In genomic region chr5:68673451-68674180, GRCh38 we compare ENCODE assay signal across 20 cellular contexts.
DNase-seq lines count a peak whose midpoint lies in the region; ATAC-seq and TF ChIP-seq lines count a peak whose summit lies in the region.
"Had no signal": no experiment of that assay in that cellular context is flagged by ENCODE, and none has a peak within 500 bp of the region (broad histone marks: within the 10 kb centered on the region; RNA-seq: fewer than 3 reads in every experiment).

No MANE protein-coding gene starts in this region.

- H3K27me3 ChIP-seq in SK-N-SH (ENCODE audit: insufficient read depth) (no peaks in the 10 kb centered on the region), muscle layer of duodenum (ENCODE audit: low read depth, low read length) (no peaks in the 10 kb centered on the region), upper lobe of right lung (no peaks in the 10 kb centered on the region)
- H3K27me3 ChIP-seq: esophagus squamous epithelium, MG63, tibial nerve had no signal

- no peak overlapping the region for H3K9ac ChIP-seq in SK-N-SH

- no peaks in the 10 kb centered on the region for H3K4me1 Mint-ChIP-seq in activated CD4-positive, alpha-beta memory T cell treated with anti-CD3 and anti-CD28 coated beads, Interleukin-2, amount 10 ng/mL, durations not matched to agents 7 days and 5 days

- intact Hi-C loops in upper lobe of right lung (cut with DNase I): no loop called here

- no peaks in the 10 kb centered on the region for H3K79me2 ChIP-seq in SK-N-SH (ENCODE audit: insufficient read depth)

- no peak overlapping the region for H3K27ac Mint-ChIP-seq in activated CD4-positive, alpha-beta memory T cell treated with anti-CD3 and anti-CD28 coated beads, Interleukin-2, amount 10 ng/mL, durations not matched to agents 7 days and 5 days
- H3K27ac Mint-ChIP-seq: activated T-helper 2 cell treated with anti-CD3 and anti-CD28 coated beads, Interferon-gamma antibody, Interleukin-2, Interleukin-4, amounts not matched to agents 10 μg/mL and 5 μg/mL and 100 μg/mL, durations not matched to agents 14 hours and 24 hours and 36 hours; natural killer cell treated with Interleukin-12 subunit alpha and Interleukin-12 subunit beta and Interleukin-15 and Interleukin-18, amount 100 ng/mL, for 72 hours had no signal

- H3K4me2 ChIP-seq in SK-N-SH: no peak overlapping the region

- H3K4me3 Mint-ChIP-seq in activated CD4-positive, alpha-beta memory T cell treated with anti-CD3 and anti-CD28 coated beads, Interleukin-2, amount 10 ng/mL, durations not matched to agents 7 days and 5 days: no peak overlapping the region
- H3K4me3 Mint-ChIP-seq: natural killer cell treated with Interleukin-12 subunit alpha and Interleukin-12 subunit beta and Interleukin-15 and Interleukin-18, amount 100 ng/mL, for 72 hours had no signal

- no peak overlapping the region; a peak in 1 of 4 replicates for H3K27ac ChIP-seq in SK-N-SH (ENCODE audit: low read depth in 2 of 2, low read length in 1 of 2)
- H3K27ac ChIP-seq in muscle layer of duodenum (ENCODE audit: low read length): no peak overlapping the region
- H3K27ac ChIP-seq in upper lobe of right lung: no peak overlapping the region
- H3K27ac ChIP-seq: C4-2B, tibial nerve had no signal

- no peak overlapping the region for H2AFZ ChIP-seq in SK-N-SH (ENCODE audit: low read depth)

- no peaks in the 10 kb centered on the region for H3K9me3 ChIP-seq in SK-N-SH
- no peaks in the 10 kb centered on the region for H3K9me3 ChIP-seq in muscle layer of duodenum (ENCODE audit: control insufficient read depth in 1 of 2, low read length in 2 of 2)
- H3K9me3 ChIP-seq in upper lobe of right lung: no peaks in the 10 kb centered on the region
- H3K9me3 ChIP-seq: esophagus squamous epithelium, MG63, tibial nerve had no signal

- no peaks in the 10 kb centered on the region for H3F3A ChIP-seq in SK-N-SH (replicated peaks; ENCODE audit: insufficient read depth)

- no peak for ATAC-seq in SK-N-SH treated with all-trans-retinoic acid at 6 μM for 48 hours
- ATAC-seq in upper lobe of right lung: peak; percentile 22
- ATAC-seq: natural killer cell treated with Interleukin-12 subunit alpha and Interleukin-12 subunit beta and Interleukin-15 and Interleukin-18, amount 100 ng/mL, for 72 hours had no signal

- peaks cover 0 to 8% of the 10 kb centered on the region in 2 experiments; a peak in 2 of 4 replicates for H3K4me1 ChIP-seq in SK-N-SH (ENCODE audit: control insufficient read depth in 1 of 2, insufficient read depth in 2 of 2, low read depth in 1 of 2, low read length in 1 of 2)
- no peaks in the 10 kb centered on the region for H3K4me1 ChIP-seq in muscle layer of duodenum (ENCODE audit: control insufficient read depth in 1 of 2, insufficient read depth in 2 of 2, low read length in 2 of 2)
- H3K4me1 ChIP-seq in upper lobe of right lung: no peaks in the 10 kb centered on the region

- no peak overlapping the region for H3K4me3 ChIP-seq in SK-N-SH (ENCODE audit: low read depth in 2 of 2, low read length in 1 of 2)
- H3K4me3 ChIP-seq in epithelial cell of proximal tubule (ENCODE audit: low read depth, low read length): peak overlapping the region; percentile 16
- H3K4me3 ChIP-seq in muscle layer of duodenum (ENCODE audit: low read depth in 1 of 2, low read length in 2 of 2): peak overlapping the region; percentile 10 to 27
- peak overlapping the region; percentile 24 for H3K4me3 ChIP-seq in upper lobe of right lung
- H3K4me3 ChIP-seq: MG63 had no signal

- 66% methylated on average over 10 of the region's 10 CpGs for WGBS in SK-N-SH (ENCODE audit: low lambda C conversion rate)

- CTCF ChIA-PET in SK-N-SH (lab: Yijun Ruan, JAX): interaction anchor here (0.9 to 1.5 kb wide), 2 partner anchors 8 to 12 kb away, joined by 4 to 5 read pairs; no protein-coding TSS in a partner anchor
- CTCF ChIA-PET in activated CD4-positive, alpha-beta memory T cell treated with anti-CD3 and anti-CD28 coated beads, Interleukin-2, amount 10 ng/mL, durations not matched to agents 7 days and 5 days (lab: Charles Lee): no interaction called here

- H3K36me3 ChIP-seq in SK-N-SH (replicated peaks in 1 of 2; ENCODE audit: control insufficient read depth in 1 of 2, insufficient read depth in 2 of 2, low read length in 1 of 2) (no peaks in the 10 kb centered on the region), muscle layer of duodenum (ENCODE audit: control insufficient read depth in 1 of 2, insufficient read depth in 2 of 2, low read length in 2 of 2) (no peaks in the 10 kb centered on the region), upper lobe of right lung (no peaks in the 10 kb centered on the region)
- H3K36me3 ChIP-seq: esophagus squamous epithelium, MG63, tibial nerve had no signal

- no peaks in the 10 kb centered on the region for H3K9me2 ChIP-seq in SK-N-SH

- no peak for TF ChIP-seq EP300 in SK-N-SH (IDR thresholded peaks at IDR 0.05; ENCODE audit: borderline replicate concordance in 1 of 2, low read depth in 1 of 2, low read length in 1 of 2)

- H3K27me3 Mint-ChIP-seq in activated CD4-positive, alpha-beta memory T cell treated with anti-CD3 and anti-CD28 coated beads, Interleukin-2, amount 10 ng/mL, durations not matched to agents 7 days and 5 days: peaks cover 2% of the 10 kb centered on the region

- TF ChIP-seq RAD21 in SK-N-SH (IDR thresholded peaks at IDR 0.05; ENCODE audit: low read length): no peak

- no peaks in the 10 kb centered on the region for H3K9me3 Mint-ChIP-seq in activated CD4-positive, alpha-beta memory T cell treated with anti-CD3 and anti-CD28 coated beads, Interleukin-2, amount 10 ng/mL, durations not matched to agents 7 days and 5 days
- H3K9me3 Mint-ChIP-seq: activated T-helper 2 cell treated with anti-CD3 and anti-CD28 coated beads, Interferon-gamma antibody, Interleukin-2, Interleukin-4, amounts not matched to agents 10 μg/mL and 5 μg/mL and 100 μg/mL, durations not matched to agents 14 hours and 24 hours and 36 hours; natural killer cell treated with Interleukin-12 subunit alpha and Interleukin-12 subunit beta and Interleukin-15 and Interleukin-18, amount 100 ng/mL, for 72 hours had no signal

- H3K36me3 Mint-ChIP-seq in activated CD4-positive, alpha-beta memory T cell treated with anti-CD3 and anti-CD28 coated beads, Interleukin-2, amount 10 ng/mL, durations not matched to agents 7 days and 5 days (ENCODE audit: low read depth): no peaks in the 10 kb centered on the region
- H3K36me3 Mint-ChIP-seq: natural killer cell treated with Interleukin-12 subunit alpha and Interleukin-12 subunit beta and Interleukin-15 and Interleukin-18, amount 100 ng/mL, for 72 hours had no signal

- DNase-seq in SK-N-SH (no peak), epithelial cell of proximal tubule (ENCODE audit: low read depth) (peak; percentile 68), upper lobe of right lung (no peak), RKO (ENCODE audit: low spot score) (no peak), SW 1271 (lab: John Stamatoyannopoulos, UW) (no peak)
- no peak for DNase-seq in activated CD4-positive, alpha-beta memory T cell treated with anti-CD3 and anti-CD28 coated beads, Interleukin-2, amount 10 ng/mL, durations not matched to agents 7 days and 5 days
- DNase-seq: DMS153; esophagus squamous epithelium; mesendoderm; MG63; NCI-H1436 treated with DMSO at 0.1 percent for 48 hours; NCI-H226; SHP77; stimulated activated naive CD4-positive, alpha-beta T cell treated with Interleukin-2 at 50 U/mL for 16 hours had no signal

- no peak for TF ChIP-seq CTCF in SK-N-SH (IDR thresholded peaks at IDR 0.05)
- no peak for TF ChIP-seq CTCF in epithelial cell of proximal tubule (conservative IDR thresholded peaks at IDR 0.05; ENCODE audit: low read depth, low read length)
- no peak for TF ChIP-seq CTCF in upper lobe of right lung (IDR thresholded peaks at IDR 0.05)

- H4K20me1 ChIP-seq in SK-N-SH (ENCODE audit: insufficient read depth): no peaks in the 10 kb centered on the region

- POLR2A ChIA-PET in SK-N-SH (lab: Yijun Ruan, JAX): no interaction called here
- POLR2A ChIA-PET in activated CD4-positive, alpha-beta memory T cell treated with anti-CD3 and anti-CD28 coated beads, Interleukin-2, amount 10 ng/mL, durations not matched to agents 7 days and 5 days (lab: Charles Lee): no interaction called here

TF ChIP-seq in SK-N-SH, 30 proteins besides CTCF, POLR2A, EP300 and RAD21:
- TF ChIP-seq RFX5 (IDR thresholded peaks at IDR 0.05; ENCODE audit: low read length) (no peak), FOSL2 (IDR thresholded peaks at IDR 0.05; ENCODE audit: borderline replicate concordance, low read depth) (no peak), GATA2 (CRISPR knock-in tag; IDR thresholded peaks at IDR 0.05) (peak; percentile 47)

TF ChIP-seq in SK-N-SH treated with all-trans-retinoic acid at 6 μM for 48 hours, 23 proteins besides CTCF, POLR2A, EP300 and RAD21 (continues in another document):
- no peak for TF ChIP-seq SNAI2 (CRISPR knock-in tag; IDR thresholded peaks at IDR 0.05)
- TF ChIP-seq ZFP30 (CRISPR knock-in tag; IDR thresholded peaks at IDR 0.05): no peak
- no peak for TF ChIP-seq OSR1 (CRISPR knock-in tag; IDR thresholded peaks at IDR 0.05)
- no peak for TF ChIP-seq ZNF70 (CRISPR knock-in tag; IDR thresholded peaks at IDR 0.05)
- TF ChIP-seq ZNF565 (CRISPR knock-in tag; conservative IDR thresholded peaks at IDR 0.05; ENCODE audit: low read depth): no peak
- TF ChIP-seq POU6F1 (CRISPR knock-in tag; IDR thresholded peaks at IDR 0.05; ENCODE audit: borderline replicate concordance, low read depth): no peak
- TF ChIP-seq ZC3H10 (CRISPR knock-in tag; IDR thresholded peaks at IDR 0.05): no peak
- no peak for TF ChIP-seq PPARA (CRISPR knock-in tag; IDR thresholded peaks at IDR 0.05; ENCODE audit: borderline replicate concordance)
- no peak for TF ChIP-seq CSDC2 (CRISPR knock-in tag; IDR thresholded peaks at IDR 0.05)

Comparison
In these comparisons a context has a peak if more than half of its experiments do, and no peak if none do; other contexts are left out.
1. H3K4me3 ChIP-seq: peak in epithelial cell of proximal tubule (single experiment), muscle layer of duodenum (2 of 2) and upper lobe of right lung (single experiment); none in SK-N-SH (0 of 2).